In the genomic region with DNA sequence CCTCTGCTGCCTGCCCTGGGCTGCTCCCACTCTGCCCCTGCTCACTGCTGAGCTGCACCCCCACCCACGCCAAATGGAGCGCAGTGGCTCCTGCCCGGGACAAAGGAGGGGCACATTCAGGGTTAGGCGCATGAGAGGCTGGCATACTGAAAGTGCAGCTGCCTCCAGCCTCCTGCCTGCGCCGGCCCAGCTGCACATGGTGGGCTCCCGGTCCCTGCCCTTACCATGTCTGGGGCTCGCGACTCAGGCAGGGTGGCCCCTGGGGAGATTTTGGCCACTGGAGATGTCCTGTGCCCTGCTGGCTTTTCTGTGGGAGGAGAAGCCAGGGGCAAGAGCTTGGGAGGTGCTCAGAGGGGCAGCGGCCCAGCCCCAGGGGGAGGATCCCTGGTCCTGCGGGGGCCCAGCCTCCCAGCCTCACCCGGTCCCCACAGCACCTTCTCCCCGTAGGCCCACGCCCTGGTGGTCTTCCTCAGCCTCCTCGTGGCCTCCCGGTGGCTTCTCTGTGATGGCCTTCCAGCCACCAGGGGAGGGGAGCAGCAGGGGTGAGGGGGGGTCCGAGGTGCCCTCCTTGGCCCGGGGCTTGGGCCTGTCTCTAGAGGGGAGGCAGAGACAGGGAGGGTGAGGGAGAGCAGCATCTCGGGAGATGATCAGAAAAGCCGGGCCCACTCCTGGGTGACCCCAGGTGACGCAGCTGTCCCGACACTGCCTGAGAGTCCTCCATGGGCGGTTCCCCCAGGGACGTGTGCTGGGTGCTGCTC, we compare ENCODE assay signal across 31 cellular contexts. TPM values are rescaled to one million over a fixed set of nuclear protein-coding genes. Genes with fewer than 3 reads are reported as not detected.
"Had no signal": no experiment of that assay in that cellular context is flagged by ENCODE, and none has a peak within 500 bp of the region (broad histone marks: within the 10 kb centered on the region; RNA-seq: fewer than 3 reads in every experiment).

No MANE protein-coding gene starts in this region.

- H3K36me3 ChIP-seq: adrenal gland, brain microvascular endothelial cell, breast epithelium had no signal

- H3K27me3 ChIP-seq: adrenal gland, body of pancreas, brain microvascular endothelial cell had no signal

- H3K27ac ChIP-seq: adrenal gland, body of pancreas, brain microvascular endothelial cell, breast epithelium, VCaP had no signal

- DNase-seq: activated B cell treated with CpG ODN at 0.5 μM for 24 hours; activated CD4-positive, alpha-beta memory T cell treated with anti-CD3 and anti-CD28 coated beads for 36 hours; activated CD4-positive, alpha-beta T cell treated with anti-CD3 and anti-CD28 coated beads for 4 hours; activated CD4-positive, alpha-beta T cell treated with anti-CD3 and anti-CD28 coated beads, Interleukin-2, amount 10 ng/mL, durations not matched to agents 24 days and 14 days; activated CD4-positive, alpha-beta T cell treated with anti-CD3 and anti-CD28 coated beads, Interleukin-2, amount 50 U/mL, for 1 hour; activated CD4-positive, alpha-beta T cell treated with anti-CD3 and anti-CD28 coated beads, Interleukin-2, amount 50 U/mL, for 4 hours; activated CD4-positive, CD25-positive, alpha-beta regulatory T cell treated with anti-CD3 and anti-CD28 coated beads, Interleukin-2, amount 50 U/mL, for 72 hours; activated CD8-positive, alpha-beta memory T cell treated with anti-CD3 and anti-CD28 coated beads, Interleukin-2, amount 50 U/mL, for 4 hours; activated CD8-positive, alpha-beta T cell treated with anti-CD3 and anti-CD28 coated beads for 36 hours; activated effector memory CD4-positive, alpha-beta T cell treated with anti-CD3 and anti-CD28 coated beads, Interleukin-2, amount 50 U/mL, for 16 hours; activated gamma-delta T cell treated with Interleukin-2 at 50 U/mL for 16 hours; activated naive CD4-positive, alpha-beta T cell; activated naive CD4-positive, alpha-beta T cell treated with anti-CD3 and anti-CD28 coated beads for 36 hours; activated naive CD4-positive, alpha-beta T cell treated with anti-CD3 and anti-CD28 coated beads, Interleukin-2, amount 50 U/mL, for 16 hours; activated naive CD8-positive, alpha-beta T cell treated with anti-CD3 and anti-CD28 coated beads for 36 hours; activated T-cell treated with anti-CD3 and anti-CD28 coated beads for 4 hours; activated T-cell treated with anti-CD3 and anti-CD28 coated beads, Interleukin-2, amount 50 U/mL, for 1 hour; activated T-cell treated with anti-CD3 and anti-CD28 coated beads, Interleukin-2, amount 50 U/mL, for 4 hours; activated T-cell treated with anti-CD3 and anti-CD28 coated beads, Interleukin-2, amount 50 U/mL, for 72 hours; adrenal gland; amniotic stem cell; aorta; body of pancreas; brain microvascular endothelial cell; central memory CD4-positive, alpha-beta T cell; T-helper 2 cell; T-helper 9 cell had no signal

- FAIRE-seq: astrocyte, TTC549 had no signal

- H3K4me3 ChIP-seq: adrenal gland, body of pancreas, breast epithelium had no signal

- H3K9me3 ChIP-seq: adrenal gland, body of pancreas, breast epithelium had no signal

RNA-seq across cellular contexts. Expression of a gene that starts 11.8 kb away (rescaled TPM):
- polyA plus RNA-seq: adrenal gland had no signal
